ENCODE assay signal across 2 cellular contexts in genomic region chr11:77253690-77254089, GRCh38.
TF ChIP-seq lines count a peak whose summit lies in the region.

No MANE protein-coding gene starts in this region.

TF ChIP-seq in H1, 55 proteins besides CTCF, POLR2A, EP300 and RAD21:
- no peak for TF ChIP-seq POLR2AphosphoS5 (IDR thresholded peaks at IDR 0.05; ENCODE audit: low read depth, low read length)

TF ChIP-seq in HepG2, 621 proteins besides CTCF, POLR2A, EP300 and RAD21:
- no peak for TF ChIP-seq TAF15 (IDR thresholded peaks at IDR 0.05; ENCODE audit: low read depth, low read length, poor library complexity, severe bottlenecking)
- TF ChIP-seq ZHX1 (CRISPR knock-in tag; IDR thresholded peaks at IDR 0.05; ENCODE audit: low read depth): no peak
- TF ChIP-seq ZFY (CRISPR knock-in tag; IDR thresholded peaks at IDR 0.05): no peak
- TF ChIP-seq ZNF34 (CRISPR knock-in tag; IDR thresholded peaks at IDR 0.05; ENCODE audit: borderline replicate concordance): no peak
- no peak for TF ChIP-seq TOE1 (CRISPR knock-in tag; IDR thresholded peaks at IDR 0.05)
- no peak for TF ChIP-seq MAX (IDR thresholded peaks at IDR 0.05)
- no peak for TF ChIP-seq TERF1 (CRISPR knock-in tag; IDR thresholded peaks at IDR 0.05)
- TF ChIP-seq ZNF569 (CRISPR knock-in tag; IDR thresholded peaks at IDR 0.05; ENCODE audit: borderline replicate concordance): no peak
- no peak for TF ChIP-seq PHF5A (CRISPR knock-in tag; IDR thresholded peaks at IDR 0.05; ENCODE audit: low read depth, unreplicated experiment)
- TF ChIP-seq NR2F2 (IDR thresholded peaks at IDR 0.05; ENCODE audit: borderline replicate concordance, low read depth): no peak
- TF ChIP-seq POGK (CRISPR knock-in tag; conservative IDR thresholded peaks at IDR 0.05): no peak
- TF ChIP-seq ZNF329 (CRISPR knock-in tag; IDR thresholded peaks at IDR 0.05; ENCODE audit: low read depth): no peak
- no peak for TF ChIP-seq HMGXB4 (CRISPR knock-in tag; IDR thresholded peaks at IDR 0.05; ENCODE audit: borderline replicate concordance in 1 of 2, low read depth in 1 of 2)
- no peak for TF ChIP-seq ZNF784 (CRISPR knock-in tag; IDR thresholded peaks at IDR 0.05; ENCODE audit: borderline replicate concordance)
- TF ChIP-seq ZNF33B (CRISPR knock-in tag; IDR thresholded peaks at IDR 0.05): no peak
- TF ChIP-seq NR3C1 (CRISPR knock-in tag; IDR thresholded peaks at IDR 0.05): no peak
- no peak for TF ChIP-seq IRF9 (CRISPR knock-in tag; IDR thresholded peaks at IDR 0.05; ENCODE audit: borderline replicate concordance)
- TF ChIP-seq PLRG1 (conservative IDR thresholded peaks at IDR 0.05): no peak
- no peak for TF ChIP-seq XRCC5 (optimal IDR thresholded peaks at IDR 0.05; ENCODE audit: low read length)
- no peak for TF ChIP-seq TRIM22 (IDR thresholded peaks at IDR 0.05)
